Comparison of ENCODE assay signal across 2 cellular contexts in the genomic region with DNA sequence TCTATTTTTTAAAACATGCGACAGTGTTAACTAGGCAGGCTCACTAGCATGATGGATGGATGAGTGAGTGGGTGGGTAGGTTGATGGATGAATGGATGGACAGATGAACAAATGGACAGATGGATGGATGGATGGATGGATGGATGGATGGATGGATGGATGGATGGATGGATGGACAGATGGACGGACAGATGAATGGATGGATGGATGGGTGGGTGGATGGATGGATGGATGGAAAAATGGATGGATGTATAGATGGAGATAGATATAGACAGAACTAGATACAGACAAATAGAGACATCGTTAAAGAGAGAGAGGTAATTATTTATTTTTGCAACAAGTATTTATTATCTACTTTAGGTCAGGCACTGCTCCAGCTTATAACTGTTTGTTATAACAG.
TF ChIP-seq lines count a peak whose summit lies in the region.

No MANE protein-coding gene starts in this region.

TF ChIP-seq in HEK293, 187 proteins besides CTCF, POLR2A, EP300 and RAD21:
- TF ChIP-seq ZNF366 (tag by site-specific recombination; conservative IDR thresholded peaks at IDR 0.05) (peak; percentile 86), ZBTB17 (tag by site-specific recombination; IDR thresholded peaks at IDR 0.05) (peak; percentile 74)

TF ChIP-seq in K562, 482 proteins besides CTCF, POLR2A, EP300 and RAD21:
- TF ChIP-seq OTX1 (CRISPR knock-in tag; IDR thresholded peaks at IDR 0.05), result peak; percentile 39; the same call in 1 of the 2 replicates
TF ChIP-seq in K562: peak in this region for 1; not testable (repeated sequence) for 481.
